Comparison of ENCODE assay signal across 8 cellular contexts in the genomic region with DNA sequence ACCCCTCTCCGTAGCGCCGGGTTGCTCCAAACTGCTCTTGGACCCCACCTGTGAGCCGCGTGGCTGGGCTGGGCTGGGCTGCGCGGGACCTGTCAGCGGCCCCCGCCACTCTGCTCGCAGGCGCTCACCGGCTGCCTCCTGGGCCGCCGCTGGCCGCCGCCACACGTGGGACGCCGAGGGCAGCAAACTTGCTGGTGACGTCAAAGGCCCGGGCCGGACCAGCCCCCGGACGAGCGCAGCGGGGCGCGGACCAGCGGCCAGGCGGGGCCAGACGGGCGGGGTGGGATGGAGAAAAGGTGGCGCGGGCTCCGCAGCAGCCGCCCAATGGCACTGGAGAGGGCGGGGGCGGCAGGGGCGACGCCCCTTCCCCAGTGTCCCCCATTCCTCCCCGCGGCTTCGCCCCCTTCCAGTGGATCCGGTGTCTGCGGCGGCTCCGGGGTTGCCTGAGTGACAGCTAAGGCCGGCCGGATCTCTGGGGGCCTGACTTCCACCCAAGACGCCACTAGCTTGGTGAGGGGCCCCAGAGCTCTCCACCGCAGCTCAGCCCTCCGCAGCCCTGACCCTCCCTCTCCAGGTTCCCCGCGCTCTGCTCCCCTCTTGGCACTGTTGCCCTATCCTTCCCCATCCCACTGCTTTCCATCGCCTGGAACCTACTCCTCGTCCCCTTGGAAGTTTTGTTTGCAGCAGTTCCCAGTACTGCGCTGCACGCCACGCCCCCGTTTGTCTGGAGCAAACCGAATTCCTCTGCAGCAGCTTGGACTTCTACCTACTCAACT. TPM values are rescaled to one million over a fixed set of nuclear protein-coding genes. Genes with fewer than 3 reads are reported as not detected.
DNase-seq lines count a peak whose midpoint lies in the region; ATAC-seq, FAIRE-seq and TF ChIP-seq lines count a peak whose summit lies in the region.

A gene (minus strand): TSS at position 154 of the 776 bp plus-strand sequence. CDS start 800 bp downstream, outside the sequence.

- H3K27ac ChIP-seq in A549 (no peak within 1 kb of the TSS), HUES6 (ENCODE audit: low read depth, low read length) (peak within 1 kb of the TSS; percentile 15; the same call in 1 of the 2 replicates), ascending aorta (no peak within 1 kb of the TSS), iPS-18a (ENCODE audit: low read length) (no peak within 1 kb of the TSS), spleen (peak within 1 kb of the TSS in 7 of 8 donors; percentile 72 to 87 (median 84))

- 0 out of 3 replicates have a peak within 1 kb of the TSS, but pooled peaks have one; percentile 7 for H3K4me2 ChIP-seq in A549

- ATAC-seq in A549 (no peak; a peak in 1 of 6 replicates), HG02798 (IDR thresholded peaks at IDR 0.05; ENCODE audit: poor library complexity, unreplicated experiment) (no peak), GM18519 (IDR thresholded peaks at IDR 0.05; ENCODE audit: low FRiP score, unreplicated experiment) (no peak)

- no peak for TF ChIP-seq POLR2A in A549 (IDR thresholded peaks at IDR 0.05; ENCODE audit: low read length)
- TF ChIP-seq POLR2A in spleen (IDR thresholded peaks at IDR 0.05) = peak in 1 of 3 donors; percentile 52

- H3K36me3 ChIP-seq in HUES6 (ENCODE audit: control insufficient read depth, insufficient read depth, low read length) (no peaks in the 10 kb centered on the region), ascending aorta (no peaks in the 10 kb centered on the region), iPS-18a (ENCODE audit: control insufficient read depth, low read depth, low read length) (no peaks in the 10 kb centered on the region), spleen (no peaks in the 10 kb centered on the region)

- H3K9me3 ChIP-seq in A549 = no peaks in the 10 kb centered on the region
- H3K9me3 ChIP-seq in HUES6 (ENCODE audit: control insufficient read depth, insufficient read depth, low read depth, low read length) = no peaks in the 10 kb centered on the region
- H3K9me3 ChIP-seq in ascending aorta = no peaks in the 10 kb centered on the region
- H3K9me3 ChIP-seq in iPS-18a (ENCODE audit: control insufficient read depth, low read depth, low read length) = no peaks in the 10 kb centered on the region
- no peaks in the 10 kb centered on the region for H3K9me3 ChIP-seq in spleen

- TF ChIP-seq CTCF in A549 (IDR thresholded peaks at IDR 0.05) = no peak
- no peak for TF ChIP-seq CTCF in ascending aorta (IDR thresholded peaks at IDR 0.05)
- TF ChIP-seq CTCF in spleen (IDR thresholded peaks at IDR 0.05 in 8 of 11, conservative IDR thresholded peaks at IDR 0.05 in 3 of 11) = no peak

- H3K27me3 ChIP-seq in HUES6 (ENCODE audit: control insufficient read depth, insufficient read depth, low read length) = peaks cover 24% of the 10 kb centered on the region
- H3K27me3 ChIP-seq in ascending aorta = peaks cover 20% of the 10 kb centered on the region
- peaks cover 33% of the 10 kb centered on the region for H3K27me3 ChIP-seq in iPS-18a (ENCODE audit: control insufficient read depth, insufficient read depth, low read length)
- peaks cover 0 to 58% (median 28%) of the 10 kb centered on the region in 7 donors for H3K27me3 ChIP-seq in spleen (replicated peaks in 1 of 7)

- H3K4me1 ChIP-seq in A549 (no peaks in the 10 kb centered on the region), HUES6 (ENCODE audit: control insufficient read depth, insufficient read depth, low read length) (peaks cover 12% of the 10 kb centered on the region; the same call in 1 of the 2 replicates), ascending aorta (peaks cover 0 to 3% of the 10 kb centered on the region in 2 donors), iPS-18a (ENCODE audit: control insufficient read depth, low read depth, low read length) (peaks cover 11% of the 10 kb centered on the region), spleen (peaks cover 6 to 40% (median 30%) of the 10 kb centered on the region in 6 donors)

- POLR2A ChIA-PET in A549 (lab: Yijun Ruan, JAX) = no interaction called here

- WGBS in A549 (ENCODE audit: missing lambda C conversion rate) = 72% methylated on average over 29 of the region's 61 CpGs
- WGBS in spleen, 5 donors = 1 to 4% (median 2%) methylated on average over 14 to 61 of the region's 61 CpGs

- intact Hi-C loops in ascending aorta (cut with DNase I) (no loop called here), spleen (cut with DNase I; ENCODE audit: low total_unique reads) (no loop called here)

- TF ChIP-seq RAD21 in A549 (conservative IDR thresholded peaks at IDR 0.05 in 1 of 2, IDR thresholded peaks at IDR 0.05 in 1 of 2) = no peak

- no peak for TF ChIP-seq EP300 in A549 (IDR thresholded peaks at IDR 0.05)

- H3K9ac ChIP-seq in HUES6 (ENCODE audit: low read length) = peak within 1 kb of the TSS; percentile 72
- peak within 1 kb of the TSS; percentile 43 for H3K9ac ChIP-seq in iPS-18a (ENCODE audit: low read length)

- FAIRE-seq in A549 (lab: Jason Lieb, UNC) = no peak

- DNase-seq in A549 (ENCODE audit: low read depth in 1 of 2, low spot score in 1 of 2) (no peak), ascending aorta (ENCODE audit: low spot score in 2 of 2) (no peak), spleen (peak; percentile 78), NCI-H82 treated with DMSO at 0.1 percent for 48 hours (lab: John Stamatoyannopoulos, UW; ENCODE audit: unreplicated experiment) (no peak)

- CTCF ChIA-PET in A549 (lab: Yijun Ruan, JAX) = interaction anchor here (1.5 to 1.7 kb wide), 2 partner anchors 14 to 701 kb away, joined by 3 read pairs; no protein-coding TSS in a partner anchor

- no peak within 1 kb of the TSS for H3K4me3 ChIP-seq in A549
- peak within 1 kb of the TSS; percentile 70 for H3K4me3 ChIP-seq in HUES6 (ENCODE audit: low read depth, low read length)
- H3K4me3 ChIP-seq in ascending aorta = peak within 1 kb of the TSS; percentile 45 to 64
- peak within 1 kb of the TSS; percentile 72 for H3K4me3 ChIP-seq in iPS-18a (ENCODE audit: low read length)
- H3K4me3 ChIP-seq in spleen = peak within 1 kb of the TSS; percentile 23 to 73 (median 41)

TF ChIP-seq in A549, 52 proteins besides CTCF, POLR2A, EP300 and RAD21 (continues in another document):
- TF ChIP-seq, protein P1, sequence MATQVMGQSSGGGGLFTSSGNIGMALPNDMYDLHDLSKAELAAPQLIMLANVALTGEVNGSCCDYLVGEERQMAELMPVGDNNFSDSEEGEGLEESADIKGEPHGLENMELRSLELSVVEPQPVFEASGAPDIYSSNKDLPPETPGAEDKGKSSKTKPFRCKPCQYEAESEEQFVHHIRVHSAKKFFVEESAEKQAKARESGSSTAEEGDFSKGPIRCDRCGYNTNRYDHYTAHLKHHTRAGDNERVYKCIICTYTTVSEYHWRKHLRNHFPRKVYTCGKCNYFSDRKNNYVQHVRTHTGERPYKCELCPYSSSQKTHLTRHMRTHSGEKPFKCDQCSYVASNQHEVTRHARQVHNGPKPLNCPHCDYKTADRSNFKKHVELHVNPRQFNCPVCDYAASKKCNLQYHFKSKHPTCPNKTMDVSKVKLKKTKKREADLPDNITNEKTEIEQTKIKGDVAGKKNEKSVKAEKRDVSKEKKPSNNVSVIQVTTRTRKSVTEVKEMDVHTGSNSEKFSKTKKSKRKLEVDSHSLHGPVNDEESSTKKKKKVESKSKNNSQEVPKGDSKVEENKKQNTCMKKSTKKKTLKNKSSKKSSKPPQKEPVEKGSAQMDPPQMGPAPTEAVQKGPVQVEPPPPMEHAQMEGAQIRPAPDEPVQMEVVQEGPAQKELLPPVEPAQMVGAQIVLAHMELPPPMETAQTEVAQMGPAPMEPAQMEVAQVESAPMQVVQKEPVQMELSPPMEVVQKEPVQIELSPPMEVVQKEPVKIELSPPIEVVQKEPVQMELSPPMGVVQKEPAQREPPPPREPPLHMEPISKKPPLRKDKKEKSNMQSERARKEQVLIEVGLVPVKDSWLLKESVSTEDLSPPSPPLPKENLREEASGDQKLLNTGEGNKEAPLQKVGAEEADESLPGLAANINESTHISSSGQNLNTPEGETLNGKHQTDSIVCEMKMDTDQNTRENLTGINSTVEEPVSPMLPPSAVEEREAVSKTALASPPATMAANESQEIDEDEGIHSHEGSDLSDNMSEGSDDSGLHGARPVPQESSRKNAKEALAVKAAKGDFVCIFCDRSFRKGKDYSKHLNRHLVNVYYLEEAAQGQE (IDR thresholded peaks at IDR 0.05) = no peak
- TF ChIP-seq FOXS1 (CRISPR knock-in tag; IDR thresholded peaks at IDR 0.05) = no peak
- TF ChIP-seq CBX2 (IDR thresholded peaks at IDR 0.05; ENCODE audit: borderline replicate concordance, low read depth) = no peak
- TF ChIP-seq, protein P2, sequence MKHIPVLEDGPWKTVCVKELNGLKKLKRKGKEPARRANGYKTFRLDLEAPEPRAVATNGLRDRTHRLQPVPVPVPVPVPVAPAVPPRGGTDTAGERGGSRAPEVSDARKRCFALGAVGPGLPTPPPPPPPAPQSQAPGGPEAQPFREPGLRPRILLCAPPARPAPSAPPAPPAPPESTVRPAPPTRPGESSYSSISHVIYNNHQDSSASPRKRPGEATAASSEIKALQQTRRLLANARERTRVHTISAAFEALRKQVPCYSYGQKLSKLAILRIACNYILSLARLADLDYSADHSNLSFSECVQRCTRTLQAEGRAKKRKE (CRISPR knock-in tag; IDR thresholded peaks at IDR 0.05; ENCODE audit: low read depth) = no peak
- TF ChIP-seq MAFK (IDR thresholded peaks at IDR 0.05; ENCODE audit: partially characterized antibody) = no peak
- no peak for TF ChIP-seq HOXA7 (CRISPR knock-in tag; IDR thresholded peaks at IDR 0.05)
- TF ChIP-seq, protein P3, sequence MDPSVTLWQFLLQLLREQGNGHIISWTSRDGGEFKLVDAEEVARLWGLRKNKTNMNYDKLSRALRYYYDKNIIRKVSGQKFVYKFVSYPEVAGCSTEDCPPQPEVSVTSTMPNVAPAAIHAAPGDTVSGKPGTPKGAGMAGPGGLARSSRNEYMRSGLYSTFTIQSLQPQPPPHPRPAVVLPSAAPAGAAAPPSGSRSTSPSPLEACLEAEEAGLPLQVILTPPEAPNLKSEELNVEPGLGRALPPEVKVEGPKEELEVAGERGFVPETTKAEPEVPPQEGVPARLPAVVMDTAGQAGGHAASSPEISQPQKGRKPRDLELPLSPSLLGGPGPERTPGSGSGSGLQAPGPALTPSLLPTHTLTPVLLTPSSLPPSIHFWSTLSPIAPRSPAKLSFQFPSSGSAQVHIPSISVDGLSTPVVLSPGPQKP (IDR thresholded peaks at IDR 0.05; ENCODE audit: low read depth, low read length) = no peak
- no peak for TF ChIP-seq EHF (CRISPR knock-in tag; IDR thresholded peaks at IDR 0.05)
- no peak for TF ChIP-seq RNF2 (IDR thresholded peaks at IDR 0.05; ENCODE audit: borderline replicate concordance, low read depth)
- TF ChIP-seq BHLHE40 (IDR thresholded peaks at IDR 0.05; ENCODE audit: low read depth, low read length) = no peak

RNA-seq across cellular contexts. Expression of the gene that starts here (rescaled TPM):
- polyA plus RNA-seq in A549 (2011; rRNA removed) (0.15 TPM in 1 of 2 replicates, not detected in the other), A549 (2017; fragmentation: RNase III; extraction: RNeasy Plus Mini Kit Qiagen cat#74134 plus additional on column Dnase treatment) (0.04 to 0.17 TPM in 2 of 3 replicates, not detected in the other), spleen (1 to 10 TPM; 1.9 to 5.1 (median 2.9) TPM)
- polyA plus RNA-seq in A549 (2012; cell fraction: cytosol; rRNA removed) = not detected in 2 replicates
- 0.13 TPM in 1 of 2 replicates, not detected in the other for polyA plus RNA-seq in A549 (2012; cell fraction: nucleus; rRNA removed)
- polyA minus RNA-seq in A549 (2011; rRNA and poly(A)+ RNA removed) = not detected in 2 replicates
- total RNA-seq in ascending aorta (not detected), spleen (10 to 100 TPM; 14.2 to 25.9 (median 17.3) TPM)

Comparison
In these comparisons a context has a peak if more than half of its experiments do, and no peak if none do; other contexts are left out.
1. RNA of the gene that starts here (total RNA-seq): 14.2 to 25.9 TPM in spleen; not detected in ascending aorta (single experiment); every median in the first group is over 10 times any median in the second.
2. H3K27ac ChIP-seq: peak in HUES6 (single experiment) and spleen (7 of 8); none in A549 (0 of 2), ascending aorta (0 of 2) and iPS-18a (single experiment).